Comparison of ENCODE assay signal across 17 cellular contexts in genomic region chrX:20026278-20026677, GRCh38. TPM values are rescaled to one million over a fixed set of nuclear protein-coding genes. Genes with fewer than 3 reads are reported as not detected.
A peak's percentile ranks its signal among the peaks of the same experiment; 100 is the strongest.
DNase-seq lines count a peak whose midpoint lies in the region; ATAC-seq, FAIRE-seq and TF ChIP-seq lines count a peak whose summit lies in the region.
"Had no signal": no experiment of that assay in that cellular context is flagged by ENCODE, and none has a peak within 500 bp of the region (broad histone marks: within the 10 kb centered on the region; RNA-seq: fewer than 3 reads in every experiment).

No MANE protein-coding gene starts in this region.

- peak; percentile 89 for FAIRE-seq in astrocyte (lab: Jason Lieb, UNC)
- FAIRE-seq: endometrium, GM19239 had no signal

- no peak overlapping the region for H3K27ac ChIP-seq in astrocyte (ENCODE audit: low read depth, low read length)
- H3K27ac ChIP-seq: BLaER1, heart right ventricle, SJCRH30 had no signal

- no peak for ATAC-seq in GM18519 (IDR thresholded peaks at IDR 0.05; ENCODE audit: low FRiP score, unreplicated experiment)
- no peak for ATAC-seq in GM21825 (IDR thresholded peaks at IDR 0.05; ENCODE audit: unreplicated experiment)
- ATAC-seq: activated CD8-positive, alpha-beta T cell treated with anti-CD3 and anti-CD28 coated beads for 36 hours; activated T-helper 17 cell treated with anti-CD3 and anti-CD28 coated beads, Interleukin-2, amount 50 U/mL, for 72 hours; heart right ventricle; naive thymus-derived CD8-positive, alpha-beta T cell had no signal

- POLR2A ChIA-PET in Caco-2 (lab: Charles Lee): no interaction called here

- 0 out of 2 replicates have a peak, but pooled peaks cover 2% of the 10 kb centered on the region for H3K36me3 ChIP-seq in Caco-2 (ENCODE audit: control insufficient read depth, insufficient read depth, low read length)
- no peaks in the 10 kb centered on the region for H3K36me3 ChIP-seq in astrocyte (ENCODE audit: insufficient read depth, low read length)
- H3K36me3 ChIP-seq: BLaER1, heart right ventricle, SJCRH30 had no signal

- CTCF ChIA-PET in Caco-2 (lab: Charles Lee): no interaction called here
- CTCF ChIA-PET in activated naive CD4-positive, alpha-beta T cell treated with anti-CD3 and anti-CD28 coated beads, Interleukin-2, amount 10 ng/mL, durations not matched to agents 7 days and 5 days (lab: Charles Lee): no interaction called here

- H3K9me3 ChIP-seq in Caco-2: no peaks in the 10 kb centered on the region
- no peaks in the 10 kb centered on the region for H3K9me3 ChIP-seq in astrocyte (ENCODE audit: insufficient read depth, low read depth, low read length)
- H3K9me3 ChIP-seq: BLaER1, heart right ventricle, SJCRH30 had no signal

- no peaks in the 10 kb centered on the region for H4K20me1 ChIP-seq in astrocyte (ENCODE audit: insufficient read depth, low read length)
- H4K20me1 ChIP-seq: BLaER1 had no signal

- no peaks in the 10 kb centered on the region for H3K27me3 Mint-ChIP-seq in Caco-2 (ENCODE audit: insufficient read depth, unreplicated experiment)
- no peaks in the 10 kb centered on the region for H3K27me3 Mint-ChIP-seq in astrocyte (ENCODE audit: low read depth, unreplicated experiment)
- H3K27me3 Mint-ChIP-seq in activated naive CD4-positive, alpha-beta T cell treated with anti-CD3 and anti-CD28 coated beads, Interleukin-2, amount 10 ng/mL, durations not matched to agents 7 days and 5 days: no peaks in the 10 kb centered on the region
- H3K27me3 Mint-ChIP-seq: activated CD8-positive, alpha-beta T cell treated with anti-CD3 and anti-CD28 coated beads for 36 hours had no signal

- H3K27ac Mint-ChIP-seq in Caco-2 (ENCODE audit: unreplicated experiment): peak overlapping the region; percentile 73
- H3K27ac Mint-ChIP-seq in astrocyte (ENCODE audit: unreplicated experiment): peak overlapping the region; percentile 66
- H3K27ac Mint-ChIP-seq in activated naive CD4-positive, alpha-beta T cell treated with anti-CD3 and anti-CD28 coated beads, Interleukin-2, amount 10 ng/mL, durations not matched to agents 7 days and 5 days: no peak overlapping the region
- H3K27ac Mint-ChIP-seq: activated CD8-positive, alpha-beta T cell treated with anti-CD3 and anti-CD28 coated beads for 36 hours; activated T-helper 17 cell treated with anti-CD3 and anti-CD28 coated beads, Interleukin-2, amount 50 U/mL, for 72 hours had no signal

- H3K4me1 Mint-ChIP-seq in Caco-2 (ENCODE audit: low read depth, unreplicated experiment): no peaks in the 10 kb centered on the region
- H3K4me1 Mint-ChIP-seq in astrocyte (ENCODE audit: low read depth, unreplicated experiment): peaks cover 10% of the 10 kb centered on the region
- peaks cover 13% of the 10 kb centered on the region for H3K4me1 Mint-ChIP-seq in activated naive CD4-positive, alpha-beta T cell treated with anti-CD3 and anti-CD28 coated beads, Interleukin-2, amount 10 ng/mL, durations not matched to agents 7 days and 5 days
- H3K4me1 Mint-ChIP-seq: activated T-helper 17 cell treated with anti-CD3 and anti-CD28 coated beads, Interleukin-2, amount 50 U/mL, for 72 hours had no signal

- TF ChIP-seq CTCF in Caco-2 (IDR thresholded peaks at IDR 0.05; ENCODE audit: insufficient read depth in 1 of 2, low read depth in 1 of 2, low read length in 1 of 2, severe bottlenecking in 1 of 2, unreplicated experiment in 1 of 2): no peak
- no peak for TF ChIP-seq CTCF in astrocyte (IDR thresholded peaks at IDR 0.05; ENCODE audit: insufficient read depth, low read depth, low read length)

- no peak overlapping the region for H2AFZ ChIP-seq in astrocyte (ENCODE audit: low read depth, low read length)

- H3K9ac ChIP-seq in astrocyte (ENCODE audit: low read length): no peak overlapping the region
- H3K9ac ChIP-seq: BLaER1 had no signal

- DNase-seq in Caco-2: peak in 1 of 2 experiments; percentile 29
- DNase-seq in LHCN-M2 (ENCODE audit: low read depth): peak; percentile 5
- DNase-seq in astrocyte (ENCODE audit: low read depth): peak; percentile 29
- peak; percentile 8 for DNase-seq in iris pigment epithelial cell (ENCODE audit: low read depth)
- no peak for DNase-seq in activated naive CD4-positive, alpha-beta T cell treated with anti-CD3 and anti-CD28 coated beads, Interleukin-2, amount 10 ng/mL, durations not matched to agents 7 days and 5 days
- DNase-seq in stimulated activated naive CD4-positive, alpha-beta T cell treated with Interleukin-2 at 50 U/mL for 16 hours (lab: John Stamatoyannopoulos, UW): no peak
- DNase-seq: activated CD8-positive, alpha-beta T cell treated with anti-CD3 and anti-CD28 coated beads for 36 hours; heart right ventricle; MM.1S; naive thymus-derived CD8-positive, alpha-beta T cell; SJCRH30 had no signal

- H3K4me3 Mint-ChIP-seq in Caco-2 (ENCODE audit: unreplicated experiment) (no peak overlapping the region), astrocyte (ENCODE audit: unreplicated experiment) (no peak overlapping the region)
- no peak overlapping the region for H3K4me3 Mint-ChIP-seq in activated naive CD4-positive, alpha-beta T cell treated with anti-CD3 and anti-CD28 coated beads, Interleukin-2, amount 10 ng/mL, durations not matched to agents 7 days and 5 days
- H3K4me3 Mint-ChIP-seq: activated CD8-positive, alpha-beta T cell treated with anti-CD3 and anti-CD28 coated beads for 36 hours; activated T-helper 17 cell treated with anti-CD3 and anti-CD28 coated beads, Interleukin-2, amount 50 U/mL, for 72 hours had no signal

- H3K36me3 Mint-ChIP-seq in Caco-2 (ENCODE audit: insufficient read depth, unreplicated experiment) (peaks cover 40% of the 10 kb centered on the region), astrocyte (ENCODE audit: low read depth, unreplicated experiment) (peaks cover 11% of the 10 kb centered on the region)
- H3K36me3 Mint-ChIP-seq in activated naive CD4-positive, alpha-beta T cell treated with anti-CD3 and anti-CD28 coated beads, Interleukin-2, amount 10 ng/mL, durations not matched to agents 7 days and 5 days: no peaks in the 10 kb centered on the region

- H3K4me3 ChIP-seq in Caco-2 (ENCODE audit: low read depth, low read length) (no peak overlapping the region), astrocyte (ENCODE audit: insufficient read depth, low read depth, low read length) (no peak overlapping the region)
- H3K4me3 ChIP-seq: BLaER1, heart right ventricle, SJCRH30 had no signal

- H3K9me3 Mint-ChIP-seq in Caco-2 (ENCODE audit: unreplicated experiment) (no peaks in the 10 kb centered on the region), astrocyte (ENCODE audit: unreplicated experiment) (peaks cover 4% of the 10 kb centered on the region)
- H3K9me3 Mint-ChIP-seq in activated naive CD4-positive, alpha-beta T cell treated with anti-CD3 and anti-CD28 coated beads, Interleukin-2, amount 10 ng/mL, durations not matched to agents 7 days and 5 days: no peaks in the 10 kb centered on the region
- H3K9me3 Mint-ChIP-seq: activated CD8-positive, alpha-beta T cell treated with anti-CD3 and anti-CD28 coated beads for 36 hours; activated T-helper 17 cell treated with anti-CD3 and anti-CD28 coated beads, Interleukin-2, amount 50 U/mL, for 72 hours had no signal

- H3K27me3 ChIP-seq in Caco-2 (replicated peaks; ENCODE audit: control insufficient read depth, insufficient read depth, low read length) (no peaks in the 10 kb centered on the region), astrocyte (ENCODE audit: insufficient read depth, low read length) (no peaks in the 10 kb centered on the region)
- H3K27me3 ChIP-seq: BLaER1, SJCRH30 had no signal

- peak overlapping the region; percentile 22 for H3K4me2 ChIP-seq in astrocyte (ENCODE audit: low read length)
- H3K4me2 ChIP-seq: BLaER1 had no signal

- no peaks in the 10 kb centered on the region for H3K79me2 ChIP-seq in astrocyte (ENCODE audit: insufficient read depth, low read length)

- H3K4me1 ChIP-seq in Caco-2 (peaks cover 40% of the 10 kb centered on the region), astrocyte (ENCODE audit: insufficient read depth, low read length) (peaks cover 5% of the 10 kb centered on the region)
- H3K4me1 ChIP-seq: BLaER1, heart right ventricle, SJCRH30 had no signal

- intact Hi-C loops in Caco-2 (cut with micrococcal nuclease; ENCODE audit: unreplicated experiment): no loop called here

- BruUV-seq in Caco-2 (replicated peaks; lab: Mats Ljungman, UMichigan): no TSS peak

RNA-seq across cellular contexts. Expression of gene BCLAF3, which starts 35.4 kb away (rescaled TPM):
- 5.7 and 7.8 TPM in 2 replicates for total RNA-seq in Caco-2 (2022)
- 1.3 and 1.5 TPM in 2 replicates for total RNA-seq in LHCN-M2 (2014; rRNA removed)
- 1.0 TPM for polyA plus RNA-seq in LHCN-M2 (2012)
- total RNA-seq in astrocyte: 8.3 and 9.9 TPM in 2 replicates

Comparison
In these comparisons a context has a peak if more than half of its experiments do, and no peak if none do; other contexts are left out.
1. DNase-seq: peak in LHCN-M2 (single experiment), astrocyte (single experiment) and iris pigment epithelial cell (single experiment); none in activated naive CD4-positive, alpha-beta T cell treated with anti-CD3 and anti-CD28 coated beads, Interleukin-2, amount 10 ng/mL, durations not matched to agents 7 days and 5 days (single experiment) and stimulated activated naive CD4-positive, alpha-beta T cell treated with Interleukin-2 at 50 U/mL for 16 hours (single experiment).